ENCODE assay signal across 14 cellular contexts in the genomic region with DNA sequence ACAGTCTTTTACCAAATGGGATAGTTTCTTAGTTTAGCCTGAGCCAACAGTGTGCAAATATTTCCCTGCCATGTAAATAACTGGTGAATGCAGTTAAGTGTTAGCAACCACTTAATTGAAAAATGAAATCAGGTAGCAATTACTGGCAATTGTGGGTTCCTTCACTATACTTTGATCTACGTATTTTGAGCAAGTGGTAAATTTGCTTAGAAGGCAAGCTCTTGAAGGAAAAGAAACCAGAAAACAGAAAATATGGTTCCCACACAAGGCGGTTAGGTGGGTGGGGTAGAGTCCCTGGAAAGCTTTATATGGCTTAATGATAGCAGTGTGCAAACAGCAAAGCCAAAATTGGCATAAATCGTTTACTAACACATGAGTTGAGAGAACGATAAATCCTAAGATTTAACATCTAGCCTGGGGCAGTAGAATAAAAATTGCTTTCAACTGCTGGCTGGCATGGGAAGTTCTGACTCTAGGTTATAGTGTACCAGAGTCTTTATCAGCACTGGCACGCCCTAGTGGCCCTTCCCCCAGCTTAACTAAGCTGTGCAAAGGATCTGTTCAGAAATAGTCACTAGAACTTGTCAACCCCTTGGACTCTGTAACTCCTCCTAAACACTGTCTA. TPM values are rescaled to one million over a fixed set of nuclear protein-coding genes. Genes with fewer than 3 reads are reported as not detected.
A peak's percentile ranks its signal among the peaks of the same experiment; 100 is the strongest.
DNase-seq lines count a peak whose midpoint lies in the region; ATAC-seq and TF ChIP-seq lines count a peak whose summit lies in the region.
"Had no signal": no experiment of that assay in that cellular context is flagged by ENCODE, and none has a peak within 500 bp of the region (broad histone marks: within the 10 kb centered on the region; RNA-seq: fewer than 3 reads in every experiment).

No MANE protein-coding gene starts in this region.

- H4K20me1 ChIP-seq in hepatocyte (ENCODE audit: insufficient read depth, poor library complexity, severe bottlenecking), result no peaks in the 10 kb centered on the region

- no peaks in the 10 kb centered on the region for H3K9me2 ChIP-seq in hepatocyte (replicated peaks; ENCODE audit: insufficient read depth)

- WGBS in right cardiac atrium, result 64% methylated on average over 5 of the region's 5 CpGs
- 44% methylated on average over 5 of the region's 5 CpGs for WGBS in hepatocyte (ENCODE audit: low lambda C conversion rate, missing lambda C conversion rate)

- intact Hi-C loops in left ventricle myocardium superior (cut with micrococcal nuclease), result no loop called here
- intact Hi-C loops in right cardiac atrium (cut with DNase I), result no loop called here

- H3K4me3 ChIP-seq in right cardiac atrium (ENCODE audit: low read length) (no peak overlapping the region), hepatocyte (no peak overlapping the region)

- DNase-seq in left ventricle myocardium superior, result no peak
- DNase-seq in right cardiac atrium, result no peak
- peak; percentile 28 for DNase-seq in hepatocyte (ENCODE audit: low spot score)
- no peak for DNase-seq in NCI-H524 treated with DMSO at 0.1 percent for 48 hours (lab: John Stamatoyannopoulos, UW)
- no peak for DNase-seq in T-helper 1 cell
- DNase-seq: CD4-positive, CD25-positive, alpha-beta regulatory T cell; DMS79 treated with DMSO at 0.1 percent for 48 hours; IMR-90; NCI-H146; NCI-H226; NCI-H69; SHP77 had no signal

- H3K27me3 ChIP-seq in right cardiac atrium (ENCODE audit: control insufficient read depth, insufficient read depth), result no peaks in the 10 kb centered on the region
- no peaks in the 10 kb centered on the region for H3K27me3 ChIP-seq in hepatocyte

- ATAC-seq in left ventricle myocardium superior (peak; percentile 80), right cardiac atrium (no peak), GM21737 (IDR thresholded peaks at IDR 0.05; ENCODE audit: unreplicated experiment) (no peak)

- no peak overlapping the region for H3K27ac ChIP-seq in right cardiac atrium (ENCODE audit: low read length)
- H3K27ac ChIP-seq in VCaP, result peak overlapping the region; percentile 51
- H3K27ac ChIP-seq in hepatocyte, result peak overlapping the region; percentile 40

- no peaks in the 10 kb centered on the region for H3K9me3 ChIP-seq in right cardiac atrium (ENCODE audit: control insufficient read depth, low read length)
- H3K9me3 ChIP-seq in hepatocyte (ENCODE audit: low read depth), result no peaks in the 10 kb centered on the region

- no peak overlapping the region for H2AFZ ChIP-seq in hepatocyte

- no peaks in the 10 kb centered on the region for H3K79me2 ChIP-seq in hepatocyte

- H3K4me2 ChIP-seq in hepatocyte, result peak overlapping the region; percentile 44

- TF ChIP-seq CTCF in VCaP (conservative IDR thresholded peaks at IDR 0.05) (no peak), hepatocyte (IDR thresholded peaks at IDR 0.05; ENCODE audit: poor library complexity) (no peak)

- no peaks in the 10 kb centered on the region for H3K36me3 ChIP-seq in hepatocyte (replicated peaks; ENCODE audit: insufficient read depth, low read depth)

- H3K4me1 ChIP-seq in right cardiac atrium (ENCODE audit: control insufficient read depth, insufficient read depth, low read length), result no peaks in the 10 kb centered on the region
- H3K4me1 ChIP-seq in hepatocyte (ENCODE audit: insufficient read depth), result no peaks in the 10 kb centered on the region

RNA-seq across cellular contexts. Expression of a gene that starts 17.0 kb away (rescaled TPM):
- total RNA-seq in left ventricle myocardium superior, result 0.15 TPM
- under 1 TPM in 1 of 4 donors, not detected in 3; 0.12 TPM for total RNA-seq in right cardiac atrium
- polyA plus RNA-seq in right cardiac atrium, result 0.02 TPM
- 2.1 and 2.7 TPM in 2 replicates for total RNA-seq in hepatocyte
- polyA plus RNA-seq in hepatocyte, result 0.52 and 1.1 TPM in 2 replicates
- total RNA-seq: CD4-positive, CD25-positive, alpha-beta regulatory T cell; IMR-90 had no signal
- polyA plus RNA-seq: CD4-positive, CD25-positive, alpha-beta regulatory T cell; IMR-90 had no signal
